8 cellular contexts compared by ENCODE assay signal in the genomic region with DNA sequence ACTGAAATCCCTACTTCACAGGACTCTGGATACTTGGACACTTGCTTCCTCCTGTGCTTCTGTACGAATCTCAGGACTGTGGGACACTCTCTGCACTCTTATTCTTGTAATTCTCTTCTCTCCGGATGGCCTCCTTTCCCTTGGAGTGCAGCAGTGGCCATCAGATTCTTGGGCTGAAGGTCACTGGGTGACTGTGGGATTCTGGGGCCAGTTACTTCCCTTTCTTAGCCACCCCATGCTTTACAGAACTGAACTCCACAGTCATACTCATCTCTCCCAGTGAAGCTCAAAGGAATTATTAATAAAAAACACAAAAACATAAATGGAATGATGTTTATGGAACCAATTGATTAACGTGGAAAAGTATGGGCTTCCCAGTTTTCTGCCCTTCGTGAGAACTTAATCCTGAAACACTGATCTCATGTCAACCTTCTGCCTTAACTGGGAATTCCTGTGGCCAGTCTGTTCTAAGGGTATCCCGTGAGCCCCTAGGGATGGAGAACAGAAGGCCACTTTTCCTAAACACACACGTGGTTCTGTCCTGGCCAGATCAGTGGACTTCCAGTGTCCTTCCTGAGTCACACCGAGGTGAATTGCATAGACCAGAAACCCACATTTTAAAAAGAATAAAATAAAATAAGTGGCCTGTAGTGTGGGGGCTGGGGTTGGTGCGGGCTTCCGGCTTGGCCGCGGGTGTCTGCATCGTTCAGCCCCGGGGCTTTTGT. TPM values are rescaled to one million over a fixed set of nuclear protein-coding genes. Genes with fewer than 3 reads are reported as not detected.
A peak's percentile ranks its signal among the peaks of the same experiment; 100 is the strongest.
DNase-seq lines count a peak whose midpoint lies in the region; ATAC-seq, FAIRE-seq and TF ChIP-seq lines count a peak whose summit lies in the region.

No MANE protein-coding gene starts in this region.

- H3K4me1 ChIP-seq in ES-I3 (ENCODE audit: insufficient read depth, low read length) (no peaks in the 10 kb centered on the region; the same call in 1 of the 2 replicates), heart left ventricle (peaks cover 0 to 41% (median 18%) of the 10 kb centered on the region in 12 donors), psoas muscle (peaks cover 16% of the 10 kb centered on the region)

- H3K36me3 Mint-ChIP-seq in activated B cell treated with CpG ODN at 0.5 μM for 24 hours (ENCODE audit: low read depth): no peaks in the 10 kb centered on the region

- H3K9me3 ChIP-seq in ES-I3 (ENCODE audit: control insufficient read depth, insufficient read depth, low read length) (no peaks in the 10 kb centered on the region), heart left ventricle (no peaks in the 10 kb centered on the region), psoas muscle (no peaks in the 10 kb centered on the region)

- POLR2A ChIA-PET in activated B cell treated with CpG ODN at 0.5 μM for 24 hours (lab: Charles Lee): interaction anchor here (1.0 to 1.8 kb wide), 2 partner anchors 19 to 149 kb away, joined by 3 to 10 read pairs; no protein-coding TSS in a partner anchor

- FAIRE-seq in RCC 7860 (lab: Jason Lieb, UNC): no peak

- ATAC-seq in activated B cell treated with CpG ODN at 0.5 μM for 24 hours (ENCODE audit: low read depth) (no peak), heart left ventricle (peak in 2 of 4 donors; percentile 9 to 27), psoas muscle (peak in 1 of 4 donors; percentile 14), HG03565 (IDR thresholded peaks at IDR 0.05; ENCODE audit: unreplicated experiment) (no peak)

- no peak for TF ChIP-seq POLR2A in heart left ventricle (IDR thresholded peaks at IDR 0.05)

- peak overlapping the region in 11 of 12 donors; percentile 24 to 62 (median 56) for H3K4me3 ChIP-seq in heart left ventricle
- peak overlapping the region; percentile 63 for H3K4me3 ChIP-seq in psoas muscle

- H3K4me3 Mint-ChIP-seq in activated B cell treated with CpG ODN at 0.5 μM for 24 hours: peak overlapping the region; percentile 26

- no peak for DNase-seq in activated B cell treated with CpG ODN at 0.5 μM for 24 hours
- no peak for DNase-seq in heart left ventricle
- no peak for DNase-seq in psoas muscle
- no peak for DNase-seq in SIG-M5 (lab: John Stamatoyannopoulos, UW)
- no peak for DNase-seq in activated gamma-delta T cell treated with Interleukin-2 at 50 U/mL for 16 hours
- DNase-seq in RCC 7860 (ENCODE audit: low spot score): no peak

- TF ChIP-seq CTCF in activated B cell treated with CpG ODN at 0.5 μM for 24 hours (IDR thresholded peaks at IDR 0.05) (no peak), heart left ventricle (IDR thresholded peaks at IDR 0.05) (no peak), psoas muscle (IDR thresholded peaks at IDR 0.05) (no peak)

- H3K36me3 ChIP-seq in ES-I3 (ENCODE audit: insufficient read depth, low read length) (no peaks in the 10 kb centered on the region), heart left ventricle (no peaks in the 10 kb centered on the region), psoas muscle (ENCODE audit: insufficient read depth in 1 of 2, low read depth in 1 of 2) (no peaks in the 10 kb centered on the region)

- intact Hi-C loops in activated B cell treated with CpG ODN at 0.5 μM for 24 hours (cut with micrococcal nuclease) (loop anchor here (1.0 to 10.0 kb wide), 2 partner anchors 12 to 439 kb away; a partner anchor contains a TSS), heart left ventricle (cut with DNase I) (no loop called here), psoas muscle (cut with DNase I) (no loop called here)

- no peaks in the 10 kb centered on the region for H3K9me3 Mint-ChIP-seq in activated B cell treated with CpG ODN at 0.5 μM for 24 hours

- H3K9ac ChIP-seq in ES-I3 (ENCODE audit: low read depth, low read length): peak overlapping the region; percentile 63

- H3K27ac ChIP-seq in heart left ventricle (no peak overlapping the region), psoas muscle (no peak overlapping the region)

- CTCF ChIA-PET in activated B cell treated with CpG ODN at 0.5 μM for 24 hours (lab: Charles Lee): interaction anchor here (0.7 to 7.3 kb wide), 3 partner anchors 10 to 16 kb away, joined by 3 to 54 read pairs (median 12); no protein-coding TSS in a partner anchor

- H3K27me3 Mint-ChIP-seq in activated B cell treated with CpG ODN at 0.5 μM for 24 hours: peaks cover 64% of the 10 kb centered on the region

- peaks cover 37% of the 10 kb centered on the region for H3K4me1 Mint-ChIP-seq in activated B cell treated with CpG ODN at 0.5 μM for 24 hours

- H3K27me3 ChIP-seq in heart left ventricle (peaks cover 57 to 100% (median 91%) of the 10 kb centered on the region in 9 donors), psoas muscle (ENCODE audit: insufficient read depth in 3 of 3, low read length in 2 of 3) (peaks cover 3 to 96% (median 36%) of the 10 kb centered on the region in 3 donors)

- no peak overlapping the region for H3K27ac Mint-ChIP-seq in activated B cell treated with CpG ODN at 0.5 μM for 24 hours

- 12 to 25% (median 16%) methylated on average over 10 to 13 of the region's 13 CpGs for WGBS in heart left ventricle, 4 donors
- 7 to 9% (median 8%) methylated on average over 13 of the region's 13 CpGs for WGBS in psoas muscle, 3 donors

RNA-seq across cellular contexts. Expression of a gene that starts 23.6 kb away (rescaled TPM):
- 737 and 740 TPM in 2 replicates for total RNA-seq in activated B cell treated with CpG ODN at 0.5 μM for 24 hours
- total RNA-seq in heart left ventricle: 100 to 1,000 TPM in 8 of 9 donors, 10 to 100 TPM in 1; 96.1 to 560 (median 162) TPM
- polyA plus RNA-seq in heart left ventricle: 100 to 1,000 TPM; 160 to 200 TPM
- total RNA-seq in psoas muscle: 100 to 1,000 TPM in 1 of 4 donors, 10 to 100 TPM in 3; 85.1 to 152 (median 92.4) TPM
- polyA plus RNA-seq in psoas muscle: 100 to 1,000 TPM in 1 of 3 donors, 10 to 100 TPM in 2; 75.2 to 168 (median 98.5) TPM
